Comparison of ENCODE assay signal across 8 cellular contexts in genomic region chr5:140042551-140043507, GRCh38. TPM values are rescaled to one million over a fixed set of nuclear protein-coding genes. Genes with fewer than 3 reads are reported as not detected.
A peak's percentile ranks its signal among the peaks of the same experiment; 100 is the strongest.
DNase-seq lines count a peak whose midpoint lies in the region; ATAC-seq and TF ChIP-seq lines count a peak whose summit lies in the region.

NRG2 (minus strand) TSS chr5:140043299.

- H3K4me3 Mint-ChIP-seq in CD4-positive, alpha-beta T cell, result peak within 1 kb of the TSS; percentile 70
- peak within 1 kb of the TSS; percentile 87 for H3K4me3 Mint-ChIP-seq in glutamatergic neuron (ENCODE audit: unreplicated experiment)

- POLR2A ChIA-PET in CD4-positive, alpha-beta T cell (lab: Charles Lee), result no interaction called here
- POLR2A ChIA-PET in RWPE1 (lab: Yijun Ruan, JAX; ENCODE audit: low non-redundant PET), result interaction anchor here (0.5 kb wide), 1 partner anchor 57 kb away, joined by 3 read pairs; no protein-coding TSS in a partner anchor

- peak; percentile 96 for ATAC-seq in CD4-positive, alpha-beta T cell (ENCODE audit: poor library complexity)
- ATAC-seq in GM19397 (IDR thresholded peaks at IDR 0.05; ENCODE audit: unreplicated experiment) (peak; percentile 64), HG03565 (IDR thresholded peaks at IDR 0.05; ENCODE audit: unreplicated experiment) (peak; percentile 29), omental fat pad (ENCODE audit: low FRiP score) (peak; percentile 67)

- peak; percentile 23 to 60 (median 38) for DNase-seq in CD4-positive, alpha-beta T cell
- peak; percentile 69 for DNase-seq in RWPE1 (ENCODE audit: low spot score)
- DNase-seq in activated naive CD4-positive, alpha-beta T cell treated with anti-CD3 and anti-CD28 coated beads, Interleukin-2, amount 50 U/mL, for 16 hours, result peak; percentile 47
- peak; percentile 89 for DNase-seq in glutamatergic neuron
- DNase-seq in omental fat pad (ENCODE audit: low spot score), result no peak
- DNase-seq in ureter (ENCODE audit: low spot score), result peak; percentile 74

- H3K27ac Mint-ChIP-seq in CD4-positive, alpha-beta T cell, result no peak within 1 kb of the TSS
- no peak within 1 kb of the TSS for H3K27ac Mint-ChIP-seq in glutamatergic neuron (ENCODE audit: unreplicated experiment)

- no peaks in the 10 kb centered on the region for H3K36me3 Mint-ChIP-seq in CD4-positive, alpha-beta T cell (ENCODE audit: low read depth)
- peaks cover 6% of the 10 kb centered on the region for H3K36me3 Mint-ChIP-seq in glutamatergic neuron (ENCODE audit: unreplicated experiment)

- intact Hi-C loops in CD4-positive, alpha-beta T cell (cut with DNase I, micrococcal nuclease), result no loop called here

- no peaks in the 10 kb centered on the region for H3K9me3 Mint-ChIP-seq in CD4-positive, alpha-beta T cell
- peaks cover 10% of the 10 kb centered on the region for H3K9me3 Mint-ChIP-seq in glutamatergic neuron (ENCODE audit: unreplicated experiment)

- peak; percentile 35 for TF ChIP-seq CTCF in CD4-positive, alpha-beta T cell (IDR thresholded peaks at IDR 0.05)
- TF ChIP-seq CTCF in RWPE1 (conservative IDR thresholded peaks at IDR 0.05; ENCODE audit: low read depth) (peak; percentile 63), glutamatergic neuron (IDR thresholded peaks at IDR 0.05; ENCODE audit: partially characterized antibody, unreplicated experiment) (peak; percentile 65), omental fat pad (IDR thresholded peaks at IDR 0.05) (no peak)

- CTCF ChIA-PET in CD4-positive, alpha-beta T cell (lab: Charles Lee), result interaction anchor here (0.6 to 1.3 kb wide), 3 partner anchors 12 to 113 kb away, joined by 3 to 4 read pairs (median 4); no protein-coding TSS in a partner anchor
- CTCF ChIA-PET in RWPE1 (lab: Yijun Ruan, JAX), result interaction anchor here (0.6 to 3.3 kb wide), 14 partner anchors 8 to 836 kb away, joined by 3 to 26 read pairs (median 4); no protein-coding TSS in a partner anchor

- H3K27ac ChIP-seq in CD4-positive, alpha-beta T cell (ENCODE audit: low read depth, low read length), result no peak within 1 kb of the TSS
- peak within 1 kb of the TSS; percentile 74 for H3K27ac ChIP-seq in RWPE1

- peaks cover 18% of the 10 kb centered on the region for H3K4me1 Mint-ChIP-seq in CD4-positive, alpha-beta T cell (ENCODE audit: low read depth)
- H3K4me1 Mint-ChIP-seq in glutamatergic neuron (ENCODE audit: low read depth, unreplicated experiment), result peaks cover 5% of the 10 kb centered on the region

- peaks cover 77% of the 10 kb centered on the region for H3K27me3 Mint-ChIP-seq in CD4-positive, alpha-beta T cell
- H3K27me3 Mint-ChIP-seq in glutamatergic neuron (ENCODE audit: unreplicated experiment), result peaks cover 21% of the 10 kb centered on the region

- H3K27me3 ChIP-seq in CD4-positive, alpha-beta T cell (ENCODE audit: control insufficient read depth, insufficient read depth, low read length), result peaks cover 71% of the 10 kb centered on the region

- no peaks in the 10 kb centered on the region for H3K9me3 ChIP-seq in CD4-positive, alpha-beta T cell (ENCODE audit: control insufficient read depth, low read length)

RNA-seq across cellular contexts. Expression of gene NRG2, which starts in this region (rescaled TPM):
- under 1 TPM; 0.08 to 0.17 TPM for total RNA-seq in CD4-positive, alpha-beta T cell
- total RNA-seq in glutamatergic neuron (ENCODE audit: unreplicated experiment), result 0.81 TPM
- 10 to 100 TPM in 1 of 4 donors, 1 to 10 TPM in 3; 2.3 to 16.9 (median 5.9) TPM for total RNA-seq in omental fat pad
- 13.9 TPM for total RNA-seq in ureter

Comparison
In these comparisons a context has a peak if more than half of its experiments do, and no peak if none do; other contexts are left out.
1. Peak in DNase-seq and ATAC-seq in CD4-positive, alpha-beta T cell; RNA of the gene not detected or under 1 TPM.
2. Peak in DNase-seq in glutamatergic neuron; RNA of the gene not detected or under 1 TPM.
3. ATAC-seq: peak in every context shown above with its lines; median percentile 96 in CD4-positive, alpha-beta T cell; 67 in omental fat pad; 64 in GM19397; 29 in HG03565.
4. CTCF ChIP-seq: peak in CD4-positive, alpha-beta T cell (single experiment), RWPE1 (single experiment) and glutamatergic neuron (single experiment); none in omental fat pad (0 of 3).